Comparison of ENCODE assay signal across 1 cellular context in genomic region chr6:87702589-87702945, GRCh38.
A peak's percentile ranks its signal among the peaks of the same experiment; 100 is the strongest.
TF ChIP-seq lines count a peak whose summit lies in the region.

No MANE protein-coding gene starts in this region.

TF ChIP-seq in GM12878, 131 proteins besides CTCF, POLR2A, EP300 and RAD21 (continued from another document and continues in another):
- TF ChIP-seq BCL3 (IDR thresholded peaks at IDR 0.05; ENCODE audit: borderline replicate concordance, insufficient read depth, low read depth, low read length, poor library complexity, severe bottlenecking) (no peak), NR2C2 (IDR thresholded peaks at IDR 0.05; ENCODE audit: borderline replicate concordance, control insufficient read depth, insufficient read length, low read depth) (no peak), CHD2 (IDR thresholded peaks at IDR 0.05; ENCODE audit: borderline replicate concordance, low read depth, low read length) (no peak), NR2C1 (IDR thresholded peaks at IDR 0.05) (no peak), NFXL1 (IDR thresholded peaks at IDR 0.05; ENCODE audit: borderline replicate concordance) (no peak), CREM (IDR thresholded peaks at IDR 0.05; ENCODE audit: low read depth) (no peak), MEF2B (IDR thresholded peaks at IDR 0.05; ENCODE audit: partially characterized antibody, poor library complexity, severe bottlenecking) (peak; percentile 28), BHLHE40 (IDR thresholded peaks at IDR 0.05; ENCODE audit: borderline replicate concordance in 1 of 2, low read depth in 2 of 2, low read length in 1 of 2) (no peak), HDAC6 (IDR thresholded peaks at IDR 0.05; ENCODE audit: unreplicated experiment) (no peak), ZNF217 (IDR thresholded peaks at IDR 0.05) (no peak; the same call in 1 of the 2 replicates), DPF2 (IDR thresholded peaks at IDR 0.05) (0 out of 2 replicates have a peak, but pooled peaks have one; percentile 11), HDAC2 (IDR thresholded peaks at IDR 0.05) (no peak), SMAD1 (IDR thresholded peaks at IDR 0.05; ENCODE audit: low read depth, partially characterized antibody) (no peak), KDM1A (IDR thresholded peaks at IDR 0.05; ENCODE audit: borderline replicate concordance) (no peak), RB1 (IDR thresholded peaks at IDR 0.05; ENCODE audit: borderline replicate concordance) (peak; percentile 17; the same call in 1 of the 2 replicates), ATF7 (IDR thresholded peaks at IDR 0.05; ENCODE audit: low read depth) (no peak), CBX3 (IDR thresholded peaks at IDR 0.05; ENCODE audit: borderline replicate concordance, low read depth) (no peak), ESRRA (IDR thresholded peaks at IDR 0.05; ENCODE audit: low read length) (no peak), E4F1 (IDR thresholded peaks at IDR 0.05; ENCODE audit: borderline replicate concordance, partially characterized antibody) (no peak), IKZF1 (conservative IDR thresholded peaks at IDR 0.05) (no peak), ZNF24 (IDR thresholded peaks at IDR 0.05) (no peak), CEBPZ (IDR thresholded peaks at IDR 0.05; ENCODE audit: low read depth, low read length) (no peak), IRF5 (IDR thresholded peaks at IDR 0.05; ENCODE audit: borderline replicate concordance) (no peak), FOS (IDR thresholded peaks at IDR 0.05; ENCODE audit: borderline replicate concordance, extremely low read depth, insufficient read length) (no peak), MTA2 (IDR thresholded peaks at IDR 0.05; ENCODE audit: low read depth) (no peak; the same call in 1 of the 2 replicates), ZBTB11 (CRISPR knock-in tag; IDR thresholded peaks at IDR 0.05) (no peak), MXI1 (IDR thresholded peaks at IDR 0.05; ENCODE audit: low read depth, low read length) (peak; percentile 1; the same call in 1 of the 2 replicates), NBN (IDR thresholded peaks at IDR 0.05) (no peak), ZNF384 (IDR thresholded peaks at IDR 0.05; ENCODE audit: borderline replicate concordance, low read depth, low read length) (no peak), STAT1 (conservative IDR thresholded peaks at IDR 0.05) (0 out of 2 replicates have a peak, but pooled peaks have one; percentile 16), NR2F1 (conservative IDR thresholded peaks at IDR 0.05) (no peak), EZH2 (IDR thresholded peaks at IDR 0.05; ENCODE audit: borderline replicate concordance, control insufficient read depth, low read depth, low read length) (no peak), GABPA (IDR thresholded peaks at IDR 0.05; ENCODE audit: low read depth) (no peak), RFX5 (IDR thresholded peaks at IDR 0.05; ENCODE audit: low read depth, low read length) (no peak), SUPT20H (IDR thresholded peaks at IDR 0.05; ENCODE audit: borderline replicate concordance, control insufficient read depth, low read depth, low read length) (no peak), SIX5 (IDR thresholded peaks at IDR 0.05; ENCODE audit: low read depth, low read length, severe bottlenecking) (no peak), LARP7 (IDR thresholded peaks at IDR 0.05) (no peak), CREB1 (IDR thresholded peaks at IDR 0.05; ENCODE audit: low read depth) (no peak), RCOR1 (conservative IDR thresholded peaks at IDR 0.05; ENCODE audit: low read depth, low read length) (no peak), CBFB (IDR thresholded peaks at IDR 0.05; ENCODE audit: low read depth) (no peak), BCLAF1 (IDR thresholded peaks at IDR 0.05) (no peak), TCF7 (IDR thresholded peaks at IDR 0.05; ENCODE audit: borderline replicate concordance) (no peak), BMI1 (IDR thresholded peaks at IDR 0.05; ENCODE audit: borderline replicate concordance) (no peak)
- TF ChIP-seq, protein P1, sequence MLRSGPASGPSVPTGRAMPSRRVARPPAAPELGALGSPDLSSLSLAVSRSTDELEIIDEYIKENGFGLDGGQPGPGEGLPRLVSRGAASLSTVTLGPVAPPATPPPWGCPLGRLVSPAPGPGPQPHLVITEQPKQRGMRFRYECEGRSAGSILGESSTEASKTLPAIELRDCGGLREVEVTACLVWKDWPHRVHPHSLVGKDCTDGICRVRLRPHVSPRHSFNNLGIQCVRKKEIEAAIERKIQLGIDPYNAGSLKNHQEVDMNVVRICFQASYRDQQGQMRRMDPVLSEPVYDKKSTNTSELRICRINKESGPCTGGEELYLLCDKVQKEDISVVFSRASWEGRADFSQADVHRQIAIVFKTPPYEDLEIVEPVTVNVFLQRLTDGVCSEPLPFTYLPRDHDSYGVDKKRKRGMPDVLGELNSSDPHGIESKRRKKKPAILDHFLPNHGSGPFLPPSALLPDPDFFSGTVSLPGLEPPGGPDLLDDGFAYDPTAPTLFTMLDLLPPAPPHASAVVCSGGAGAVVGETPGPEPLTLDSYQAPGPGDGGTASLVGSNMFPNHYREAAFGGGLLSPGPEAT (IDR thresholded peaks at IDR 0.05; ENCODE audit: low read depth): 0 out of 2 replicates have a peak, but pooled peaks have one; percentile 5
- TF ChIP-seq, protein P2, sequence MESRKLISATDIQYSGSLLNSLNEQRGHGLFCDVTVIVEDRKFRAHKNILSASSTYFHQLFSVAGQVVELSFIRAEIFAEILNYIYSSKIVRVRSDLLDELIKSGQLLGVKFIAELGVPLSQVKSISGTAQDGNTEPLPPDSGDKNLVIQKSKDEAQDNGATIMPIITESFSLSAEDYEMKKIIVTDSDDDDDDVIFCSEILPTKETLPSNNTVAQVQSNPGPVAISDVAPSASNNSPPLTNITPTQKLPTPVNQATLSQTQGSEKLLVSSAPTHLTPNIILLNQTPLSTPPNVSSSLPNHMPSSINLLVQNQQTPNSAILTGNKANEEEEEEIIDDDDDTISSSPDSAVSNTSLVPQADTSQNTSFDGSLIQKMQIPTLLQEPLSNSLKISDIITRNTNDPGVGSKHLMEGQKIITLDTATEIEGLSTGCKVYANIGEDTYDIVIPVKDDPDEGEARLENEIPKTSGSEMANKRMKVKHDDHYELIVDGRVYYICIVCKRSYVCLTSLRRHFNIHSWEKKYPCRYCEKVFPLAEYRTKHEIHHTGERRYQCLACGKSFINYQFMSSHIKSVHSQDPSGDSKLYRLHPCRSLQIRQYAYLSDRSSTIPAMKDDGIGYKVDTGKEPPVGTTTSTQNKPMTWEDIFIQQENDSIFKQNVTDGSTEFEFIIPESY (IDR thresholded peaks at IDR 0.05): no peak
- TF ChIP-seq, protein P3, sequence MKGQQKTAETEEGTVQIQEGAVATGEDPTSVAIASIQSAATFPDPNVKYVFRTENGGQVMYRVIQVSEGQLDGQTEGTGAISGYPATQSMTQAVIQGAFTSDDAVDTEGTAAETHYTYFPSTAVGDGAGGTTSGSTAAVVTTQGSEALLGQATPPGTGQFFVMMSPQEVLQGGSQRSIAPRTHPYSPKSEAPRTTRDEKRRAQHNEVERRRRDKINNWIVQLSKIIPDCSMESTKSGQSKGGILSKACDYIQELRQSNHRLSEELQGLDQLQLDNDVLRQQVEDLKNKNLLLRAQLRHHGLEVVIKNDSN (IDR thresholded peaks at IDR 0.05; ENCODE audit: borderline replicate concordance, extremely low read length, insufficient read depth, low read depth, low read length): no peak
